ENCODE assay signal across 26 cellular contexts in the genomic region with DNA sequence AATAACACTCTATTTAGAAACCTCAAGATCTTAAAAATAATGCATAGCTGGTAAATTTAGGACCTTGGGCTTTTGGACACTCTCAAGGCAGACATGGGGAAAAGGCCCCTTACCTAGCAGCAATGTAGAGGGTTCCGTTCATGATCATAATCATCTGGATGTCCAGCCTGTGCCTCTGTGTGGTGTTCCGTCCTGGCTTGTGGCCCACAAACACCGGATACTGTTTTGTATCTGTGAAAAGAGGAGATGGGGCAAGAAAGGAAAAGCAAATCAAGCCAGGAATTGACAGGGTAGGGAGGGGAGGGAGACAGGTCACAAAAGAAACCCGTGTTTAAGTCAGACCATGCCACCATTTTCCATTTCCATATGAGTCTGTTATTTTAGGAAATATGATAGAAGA.
A peak's percentile ranks its signal among the peaks of the same experiment; 100 is the strongest.
DNase-seq lines count a peak whose midpoint lies in the region; ATAC-seq and TF ChIP-seq lines count a peak whose summit lies in the region.
"Had no signal": no experiment of that assay in that cellular context is flagged by ENCODE, and none has a peak within 500 bp of the region (broad histone marks: within the 10 kb centered on the region; RNA-seq: fewer than 3 reads in every experiment).

No MANE protein-coding gene starts in this region.

- H3K4me1 ChIP-seq in BE2C (peaks cover 32% of the 10 kb centered on the region), ectodermal cell (ENCODE audit: control insufficient read depth, insufficient read depth, low read length) (peaks cover 21% of the 10 kb centered on the region), parathyroid adenoma (peaks cover 14% of the 10 kb centered on the region)
- H3K4me1 ChIP-seq: A549 had no signal

- H3K36me3 ChIP-seq in BE2C (peaks cover 3% of the 10 kb centered on the region; the same call in 1 of the 2 replicates), ectodermal cell (ENCODE audit: control insufficient read depth, insufficient read depth, low read length) (peaks cover 12% of the 10 kb centered on the region), parathyroid adenoma (ENCODE audit: control insufficient read depth, insufficient read depth, low read length) (no peaks in the 10 kb centered on the region)

- H3K27me3 Mint-ChIP-seq in WTC11 (ENCODE audit: low read depth) = no peaks in the 10 kb centered on the region
- H3K27me3 Mint-ChIP-seq: B cell; CD4-positive, CD25-positive, alpha-beta regulatory T cell had no signal

- peak overlapping the region; percentile 96 for H3K27ac Mint-ChIP-seq in WTC11
- H3K27ac Mint-ChIP-seq: B cell; CD4-positive, CD25-positive, alpha-beta regulatory T cell had no signal

- H3K4me3 Mint-ChIP-seq in WTC11 = no peak overlapping the region
- H3K4me3 Mint-ChIP-seq: B cell; CD4-positive, CD25-positive, alpha-beta regulatory T cell had no signal

- no peaks in the 10 kb centered on the region for H3K9me3 Mint-ChIP-seq in WTC11

- peak overlapping the region; percentile 40 for H2AFZ ChIP-seq in parathyroid adenoma
- H2AFZ ChIP-seq: GM23248 had no signal

- no peak overlapping the region for H3K9ac ChIP-seq in parathyroid adenoma
- H3K9ac ChIP-seq: GM23248 had no signal

- H3K4me3 ChIP-seq in BE2C (ENCODE audit: low read depth, low read length) (0 out of 2 replicates have a peak overlapping the region, but pooled peaks have one; percentile 5), ectodermal cell (ENCODE audit: insufficient read depth, low read depth, low read length) (no peak overlapping the region), parathyroid adenoma (ENCODE audit: low read depth, low read length) (no peak overlapping the region)
- H3K4me3 ChIP-seq: A549, GM23248 had no signal

- H3K4me1 Mint-ChIP-seq in WTC11 = peaks cover 96% of the 10 kb centered on the region
- H3K4me1 Mint-ChIP-seq: B cell; CD4-positive, CD25-positive, alpha-beta regulatory T cell had no signal

- POLR2A ChIA-PET in WTC11 (lab: Charles Lee) = no interaction called here

- peak overlapping the region; percentile 13 for H3K27ac ChIP-seq in ectodermal cell (ENCODE audit: insufficient read depth, low read depth, low read length, poor library complexity, severe bottlenecking)
- H3K27ac ChIP-seq in parathyroid adenoma = peak overlapping the region; percentile 5
- H3K27ac ChIP-seq: A549, GM23248, HL-60 had no signal

- peak overlapping the region; percentile 13 for H3K4me2 ChIP-seq in parathyroid adenoma (ENCODE audit: low read length)
- H3K4me2 ChIP-seq: A549 had no signal

- H3K9me3 ChIP-seq in BE2C (no peaks in the 10 kb centered on the region), ectodermal cell (ENCODE audit: control insufficient read depth, low read length) (no peaks in the 10 kb centered on the region), parathyroid adenoma (ENCODE audit: control insufficient read depth, low read length) (no peaks in the 10 kb centered on the region)
- H3K9me3 ChIP-seq: A549 had no signal

- no peaks in the 10 kb centered on the region for H3K79me2 ChIP-seq in parathyroid adenoma

- TF ChIP-seq CTCF in BE2C (IDR thresholded peaks at IDR 0.05; ENCODE audit: low read depth, low read length) = no peak
- TF ChIP-seq CTCF in WTC11 (IDR thresholded peaks at IDR 0.05) = no peak
- TF ChIP-seq CTCF in parathyroid adenoma (IDR thresholded peaks at IDR 0.05) = no peak

- 88 to 95% methylated on average over 3 to 4 of the region's 4 CpGs for WGBS in ectodermal cell, 2 experiments

- H3K36me3 Mint-ChIP-seq in WTC11 = peaks cover 75% of the 10 kb centered on the region
- H3K36me3 Mint-ChIP-seq: CD4-positive, CD25-positive, alpha-beta regulatory T cell had no signal

- CTCF ChIA-PET in WTC11 (lab: Charles Lee) = no interaction called here

- H3K27me3 ChIP-seq in BE2C = no peaks in the 10 kb centered on the region
- H3K27me3 ChIP-seq in ectodermal cell (ENCODE audit: control insufficient read depth, insufficient read depth, low read length, poor library complexity, severe bottlenecking) = no peaks in the 10 kb centered on the region
- H3K27me3 ChIP-seq in parathyroid adenoma (ENCODE audit: control insufficient read depth, insufficient read depth, low read length) = no peaks in the 10 kb centered on the region

- ATAC-seq in WTC11 = no peak
- no peak for ATAC-seq in GM18870 (IDR thresholded peaks at IDR 0.05; ENCODE audit: unreplicated experiment)
- no peak for ATAC-seq in HG03196 (IDR thresholded peaks at IDR 0.05; ENCODE audit: unreplicated experiment)
- ATAC-seq: A549, Panc1 had no signal

- DNase-seq in BE2C (peak; percentile 42), WTC11 (ENCODE audit: low spot score) (no peak), OCI-M2 (lab: John Stamatoyannopoulos, UW; ENCODE audit: unreplicated experiment) (no peak), 8988T (no peak)
- DNase-seq: CD4-positive, CD25-positive, alpha-beta regulatory T cell; COR-L47; DMS79 treated with DMSO at 0.1 percent for 48 hours; GM23248; HCEC 1CT; KBM-7; MM.1S; NCI-H1092 treated with DMSO at 0.1 percent for 48 hours; NCI-H1436 treated with DMSO at 0.1 percent for 48 hours; NCI-H2029; NCI-H2227 treated with DMSO at 0.1 percent for 48 hours; NCI-H510A; NCI-H748 treated with DMSO at 0.1 percent for 48 hours; SIG-M5 had no signal

TF ChIP-seq in WTC11, 78 proteins besides CTCF, POLR2A, EP300 and RAD21:
- TF ChIP-seq NFATC4 (CRISPR knock-in tag; IDR thresholded peaks at IDR 0.05) (no peak), NFE2L1 (CRISPR knock-in tag; IDR thresholded peaks at IDR 0.05) (no peak), CBFB (CRISPR knock-in tag; IDR thresholded peaks at IDR 0.05; ENCODE audit: low read depth) (no peak), ZNF532 (CRISPR knock-in tag; IDR thresholded peaks at IDR 0.05; ENCODE audit: borderline replicate concordance) (no peak), SMAD4 (CRISPR knock-in tag; IDR thresholded peaks at IDR 0.05) (no peak), JAZF1 (CRISPR knock-in tag; IDR thresholded peaks at IDR 0.05) (no peak), SP1 (CRISPR knock-in tag; conservative IDR thresholded peaks at IDR 0.05) (no peak), OVOL2 (CRISPR knock-in tag; IDR thresholded peaks at IDR 0.05; ENCODE audit: borderline replicate concordance) (no peak), RELA (CRISPR knock-in tag; IDR thresholded peaks at IDR 0.05; ENCODE audit: borderline replicate concordance) (no peak), KAT7 (CRISPR knock-in tag; IDR thresholded peaks at IDR 0.05; ENCODE audit: borderline replicate concordance) (no peak), TEAD1 (CRISPR knock-in tag; IDR thresholded peaks at IDR 0.05) (no peak), HMGA2 (CRISPR knock-in tag; IDR thresholded peaks at IDR 0.05) (no peak)
- TF ChIP-seq, protein P1, sequence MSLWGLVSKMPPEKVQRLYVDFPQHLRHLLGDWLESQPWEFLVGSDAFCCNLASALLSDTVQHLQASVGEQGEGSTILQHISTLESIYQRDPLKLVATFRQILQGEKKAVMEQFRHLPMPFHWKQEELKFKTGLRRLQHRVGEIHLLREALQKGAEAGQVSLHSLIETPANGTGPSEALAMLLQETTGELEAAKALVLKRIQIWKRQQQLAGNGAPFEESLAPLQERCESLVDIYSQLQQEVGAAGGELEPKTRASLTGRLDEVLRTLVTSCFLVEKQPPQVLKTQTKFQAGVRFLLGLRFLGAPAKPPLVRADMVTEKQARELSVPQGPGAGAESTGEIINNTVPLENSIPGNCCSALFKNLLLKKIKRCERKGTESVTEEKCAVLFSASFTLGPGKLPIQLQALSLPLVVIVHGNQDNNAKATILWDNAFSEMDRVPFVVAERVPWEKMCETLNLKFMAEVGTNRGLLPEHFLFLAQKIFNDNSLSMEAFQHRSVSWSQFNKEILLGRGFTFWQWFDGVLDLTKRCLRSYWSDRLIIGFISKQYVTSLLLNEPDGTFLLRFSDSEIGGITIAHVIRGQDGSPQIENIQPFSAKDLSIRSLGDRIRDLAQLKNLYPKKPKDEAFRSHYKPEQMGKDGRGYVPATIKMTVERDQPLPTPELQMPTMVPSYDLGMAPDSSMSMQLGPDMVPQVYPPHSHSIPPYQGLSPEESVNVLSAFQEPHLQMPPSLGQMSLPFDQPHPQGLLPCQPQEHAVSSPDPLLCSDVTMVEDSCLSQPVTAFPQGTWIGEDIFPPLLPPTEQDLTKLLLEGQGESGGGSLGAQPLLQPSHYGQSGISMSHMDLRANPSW (CRISPR knock-in tag; conservative IDR thresholded peaks at IDR 0.05; ENCODE audit: low read depth) = no peak
